8 cellular contexts compared by ENCODE assay signal in the genomic region with DNA sequence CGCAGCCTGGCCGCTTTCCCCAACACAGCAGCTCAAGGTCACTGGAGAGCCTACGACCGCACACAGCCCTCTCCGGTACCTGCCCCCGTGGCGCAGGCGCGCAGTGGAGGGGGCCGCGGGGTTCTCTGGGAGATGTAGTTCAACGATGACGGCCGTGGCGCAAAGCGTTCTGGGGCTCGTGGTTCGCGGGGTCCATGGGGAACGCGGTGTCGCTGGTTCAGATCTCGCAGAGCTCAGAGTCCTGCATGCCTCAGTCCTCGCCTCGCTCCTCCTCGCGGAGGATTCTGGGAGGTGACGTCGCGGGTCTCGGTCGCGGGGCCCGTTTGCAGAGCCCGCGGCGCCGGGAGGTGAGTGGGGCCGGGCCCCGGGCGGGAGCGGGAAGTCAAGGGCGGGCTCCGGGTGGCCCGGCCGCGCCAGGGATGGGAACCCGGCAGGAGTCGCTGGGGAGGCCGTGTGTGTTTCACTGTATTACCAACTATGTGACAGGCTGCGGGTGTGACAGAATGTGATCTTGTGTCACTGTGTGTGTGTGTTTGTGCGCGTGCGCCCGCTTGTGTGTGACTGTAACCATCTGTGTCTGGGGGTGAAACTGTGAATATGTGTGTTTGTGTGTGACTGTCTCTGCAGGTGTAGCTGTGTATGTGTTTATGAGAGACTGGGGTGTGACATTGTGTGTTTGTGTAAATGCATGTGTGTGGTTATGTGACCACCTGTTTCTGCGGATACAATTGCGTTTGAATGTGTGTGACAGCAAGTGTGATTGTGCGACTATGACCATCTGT. TPM values are rescaled to one million over a fixed set of nuclear protein-coding genes. Genes with fewer than 3 reads are reported as not detected.
A peak's percentile ranks its signal among the peaks of the same experiment; 100 is the strongest.
DNase-seq lines count a peak whose midpoint lies in the region; ATAC-seq and TF ChIP-seq lines count a peak whose summit lies in the region.

TSS of gene ZNF527 (plus strand) at position 220 of the 782 bp plus-strand sequence. CDS start 3,100 bp downstream, outside the sequence.

- TF ChIP-seq EP300 in SK-N-SH (IDR thresholded peaks at IDR 0.05; ENCODE audit: borderline replicate concordance in 1 of 2, low read depth in 1 of 2, low read length in 1 of 2): no peak

- H3K27me3 ChIP-seq in SK-N-SH (ENCODE audit: insufficient read depth): no peaks in the 10 kb centered on the region

- peaks cover 2% of the 10 kb centered on the region; the same call in 1 of the 2 replicates for H3K9me3 ChIP-seq in SK-N-SH

- H3F3A ChIP-seq in SK-N-SH (replicated peaks; ENCODE audit: insufficient read depth): no peaks in the 10 kb centered on the region

- no peaks in the 10 kb centered on the region for H4K20me1 ChIP-seq in SK-N-SH (ENCODE audit: insufficient read depth)

- peak within 1 kb of the TSS; percentile 89 for H2AFZ ChIP-seq in SK-N-SH (ENCODE audit: low read depth)

- H3K4me1 Mint-ChIP-seq in activated naive CD8-positive, alpha-beta T cell (ENCODE audit: low read depth): peaks cover 17% of the 10 kb centered on the region

- peaks cover 5% of the 10 kb centered on the region; the same call in 1 of the 2 replicates for H3K79me2 ChIP-seq in SK-N-SH (ENCODE audit: insufficient read depth)

- H3K27me3 Mint-ChIP-seq in activated naive CD8-positive, alpha-beta T cell: no peaks in the 10 kb centered on the region

- peak within 1 kb of the TSS; percentile 67 for H3K9ac ChIP-seq in SK-N-SH

- peak; percentile 19; the same call in 1 of the 2 replicates for TF ChIP-seq CTCF in SK-N-SH (IDR thresholded peaks at IDR 0.05)

- peak; percentile 97 for ATAC-seq in HG02571 (IDR thresholded peaks at IDR 0.05; ENCODE audit: unreplicated experiment)

- peaks cover 8 to 21% of the 10 kb centered on the region in 2 experiments for H3K36me3 ChIP-seq in SK-N-SH (replicated peaks in 1 of 2; ENCODE audit: control insufficient read depth in 1 of 2, insufficient read depth in 2 of 2, low read length in 1 of 2)

- H3K4me3 ChIP-seq in GM08714 (ENCODE audit: low read length) (peak within 1 kb of the TSS; percentile 98), SK-N-SH (ENCODE audit: low read depth in 2 of 2, low read length in 1 of 2) (peak within 1 kb of the TSS; percentile 50 to 69)

- no peaks in the 10 kb centered on the region for H3K9me2 ChIP-seq in SK-N-SH

- no peaks in the 10 kb centered on the region for H3K9me3 Mint-ChIP-seq in activated naive CD8-positive, alpha-beta T cell (ENCODE audit: low read depth)

- WGBS in SK-N-SH (ENCODE audit: low lambda C conversion rate): 3% methylated on average over 26 of the region's 58 CpGs

- POLR2A ChIA-PET in SK-N-SH (lab: Yijun Ruan, JAX): interaction anchor here (1.0 to 1.4 kb wide), 4 partner anchors 37 to 136 kb away, joined by 6 to 8 read pairs (median 7); partner anchors contain the start of genes ZNF569 and ZNF793

- H3K36me3 Mint-ChIP-seq in activated naive CD8-positive, alpha-beta T cell: peaks cover 12% of the 10 kb centered on the region

- peak within 1 kb of the TSS; percentile 94 for H3K27ac Mint-ChIP-seq in activated naive CD8-positive, alpha-beta T cell

- peak; percentile 85 for DNase-seq in NCI-H1048 (lab: John Stamatoyannopoulos, UW)
- peak; percentile 96 for DNase-seq in SK-N-SH
- peak; percentile 90 for DNase-seq in glomerular visceral epithelial cell (ENCODE audit: extremely low spot score)
- peak; percentile 98 for DNase-seq in occipital lobe (lab: John Stamatoyannopoulos, UW)

- H3K4me1 ChIP-seq in SK-N-SH (ENCODE audit: control insufficient read depth in 1 of 2, insufficient read depth in 2 of 2, low read depth in 1 of 2, low read length in 1 of 2): peaks cover 0 to 2% of the 10 kb centered on the region in 2 experiments; a peak in 1 of 4 replicates

- peak within 1 kb of the TSS; percentile 92 for H3K4me3 Mint-ChIP-seq in activated naive CD8-positive, alpha-beta T cell

- peak within 1 kb of the TSS; percentile 73 for H3K4me2 ChIP-seq in SK-N-SH

- CTCF ChIA-PET in SK-N-SH (lab: Yijun Ruan, JAX): interaction anchor here (0.6 to 0.9 kb wide), 3 partner anchors 52 to 435 kb away, joined by 3 read pairs; no protein-coding TSS in a partner anchor

- H3K27ac ChIP-seq in SK-N-SH (ENCODE audit: low read depth in 2 of 2, low read length in 1 of 2) (peak within 1 kb of the TSS; percentile 23 to 72), temporal lobe (ENCODE audit: low read depth, low read length) (peak within 1 kb of the TSS; percentile 76)

- no peak for TF ChIP-seq RAD21 in SK-N-SH (IDR thresholded peaks at IDR 0.05; ENCODE audit: low read length)

TF ChIP-seq in SK-N-SH, 30 proteins besides CTCF, POLR2A, EP300 and RAD21:
- peak; percentile 61 for TF ChIP-seq MXI1 (IDR thresholded peaks at IDR 0.05; ENCODE audit: low read depth, low read length)
- TF ChIP-seq ZBTB33 (IDR thresholded peaks at IDR 0.05; ENCODE audit: borderline replicate concordance, low read depth): peak; percentile 95
- TF ChIP-seq, protein P1, sequence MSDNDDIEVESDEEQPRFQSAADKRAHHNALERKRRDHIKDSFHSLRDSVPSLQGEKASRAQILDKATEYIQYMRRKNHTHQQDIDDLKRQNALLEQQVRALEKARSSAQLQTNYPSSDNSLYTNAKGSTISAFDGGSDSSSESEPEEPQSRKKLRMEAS (IDR thresholded peaks at IDR 0.05; ENCODE audit: low read depth): peak; percentile 94
- 0 out of 2 replicates have a peak, but pooled peaks have one; percentile 30 for TF ChIP-seq RFX5 (IDR thresholded peaks at IDR 0.05; ENCODE audit: low read length)
- no peak for TF ChIP-seq TEAD4 (IDR thresholded peaks at IDR 0.05; ENCODE audit: borderline replicate concordance, insufficient read depth)
- TF ChIP-seq, protein P2, sequence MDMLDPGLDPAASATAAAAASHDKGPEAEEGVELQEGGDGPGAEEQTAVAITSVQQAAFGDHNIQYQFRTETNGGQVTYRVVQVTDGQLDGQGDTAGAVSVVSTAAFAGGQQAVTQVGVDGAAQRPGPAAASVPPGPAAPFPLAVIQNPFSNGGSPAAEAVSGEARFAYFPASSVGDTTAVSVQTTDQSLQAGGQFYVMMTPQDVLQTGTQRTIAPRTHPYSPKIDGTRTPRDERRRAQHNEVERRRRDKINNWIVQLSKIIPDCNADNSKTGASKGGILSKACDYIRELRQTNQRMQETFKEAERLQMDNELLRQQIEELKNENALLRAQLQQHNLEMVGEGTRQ (IDR thresholded peaks at IDR 0.05; ENCODE audit: borderline replicate concordance, low read depth, low read length): no peak
- TF ChIP-seq GABPA (IDR thresholded peaks at IDR 0.05; ENCODE audit: low read depth): peak; percentile 22; the same call in 1 of the 2 replicates
- TF ChIP-seq POLR2AphosphoS5 (IDR thresholded peaks at IDR 0.05; ENCODE audit: low read depth, low read length): peak; percentile 89
- peak; percentile 84 for TF ChIP-seq NRF1 (IDR thresholded peaks at IDR 0.05; ENCODE audit: low read depth, low read length)
- peak; percentile 98 for TF ChIP-seq CHD2 (IDR thresholded peaks at IDR 0.05; ENCODE audit: low read length, partially characterized antibody)
- no peak for TF ChIP-seq MEF2A (IDR thresholded peaks at IDR 0.05; ENCODE audit: borderline replicate concordance, low read depth)
- no peak for TF ChIP-seq ELF1 (IDR thresholded peaks at IDR 0.05)
- TF ChIP-seq GATA2 (CRISPR knock-in tag; IDR thresholded peaks at IDR 0.05): peak; percentile 7; the same call in 1 of the 2 replicates
- TF ChIP-seq SIN3A (IDR thresholded peaks at IDR 0.05; ENCODE audit: borderline replicate concordance, low read depth, low read length): peak; percentile 12; the same call in 1 of the 2 replicates

RNA-seq across cellular contexts. Expression of gene ZNF527, which starts in this region (rescaled TPM):
- polyA plus RNA-seq in SK-N-SH (2012; rRNA removed): 1.9 and 2.1 TPM in 2 replicates
- polyA plus RNA-seq in SK-N-SH (2012; cell fraction: cytosol; rRNA removed): 2.2 and 2.5 TPM in 2 replicates
- 2.1 and 4.4 TPM in 2 replicates for polyA plus RNA-seq in SK-N-SH (2012; cell fraction: nucleus; rRNA removed)
- total RNA-seq in occipital lobe (26.8 TPM), temporal lobe (20.9 TPM)

Comparison
In these comparisons a context has a peak if more than half of its experiments do, and no peak if none do; other contexts are left out.
1. Peak in every context shown above with its lines: DNase-seq, ATAC-seq, H3K4me3 ChIP-seq and H3K27ac ChIP-seq.